In genomic region chr1:9309080-9309479, GRCh38 we compare ENCODE assay signal across 1 cellular context.
TF ChIP-seq lines count a peak whose summit lies in the region.

No MANE protein-coding gene starts in this region.

TF ChIP-seq in K562, 482 proteins besides CTCF, POLR2A, EP300 and RAD21:
- TF ChIP-seq MXD1 (CRISPR knock-in tag; IDR thresholded peaks at IDR 0.05; ENCODE audit: borderline replicate concordance, poor library complexity, severe bottlenecking), result no peak
- no peak for TF ChIP-seq FUS (optimal IDR thresholded peaks at IDR 0.05; ENCODE audit: low read depth, low read length)
- peak; percentile 49 for TF ChIP-seq PKNOX1 (IDR thresholded peaks at IDR 0.05)
- no peak for TF ChIP-seq ZFP30 (CRISPR knock-in tag; IDR thresholded peaks at IDR 0.05; ENCODE audit: borderline replicate concordance)
- TF ChIP-seq MIER1 (IDR thresholded peaks at IDR 0.05; ENCODE audit: low read depth), result no peak
- no peak for TF ChIP-seq MYBL2 (IDR thresholded peaks at IDR 0.05; ENCODE audit: low read depth)
- TF ChIP-seq MYBL2 (CRISPR knock-in tag; IDR thresholded peaks at IDR 0.05; ENCODE audit: borderline replicate concordance), result no peak
- no peak for TF ChIP-seq DDX20 (tag; IDR thresholded peaks at IDR 0.05; ENCODE audit: low read depth)
- no peak for TF ChIP-seq PBX2 (CRISPR knock-in tag; IDR thresholded peaks at IDR 0.05; ENCODE audit: low read depth)
- peak; percentile 40; the same call in 1 of the 2 replicates for TF ChIP-seq PBX2 (tag; conservative IDR thresholded peaks at IDR 0.05; ENCODE audit: low read depth)
- TF ChIP-seq KDM2B (CRISPR knock-in tag; IDR thresholded peaks at IDR 0.05), result no peak
- no peak for TF ChIP-seq CHD2 (IDR thresholded peaks at IDR 0.05; ENCODE audit: low read depth, low read length)
- TF ChIP-seq HMGN3 (IDR thresholded peaks at IDR 0.05; ENCODE audit: borderline replicate concordance, extremely low read depth, insufficient read length, low read depth, low read length), result no peak
- TF ChIP-seq IRF2 (CRISPR knock-in tag; IDR thresholded peaks at IDR 0.05), result no peak
- TF ChIP-seq MITF (IDR thresholded peaks at IDR 0.05), result no peak
